2 cellular contexts compared by ENCODE assay signal in the genomic region with DNA sequence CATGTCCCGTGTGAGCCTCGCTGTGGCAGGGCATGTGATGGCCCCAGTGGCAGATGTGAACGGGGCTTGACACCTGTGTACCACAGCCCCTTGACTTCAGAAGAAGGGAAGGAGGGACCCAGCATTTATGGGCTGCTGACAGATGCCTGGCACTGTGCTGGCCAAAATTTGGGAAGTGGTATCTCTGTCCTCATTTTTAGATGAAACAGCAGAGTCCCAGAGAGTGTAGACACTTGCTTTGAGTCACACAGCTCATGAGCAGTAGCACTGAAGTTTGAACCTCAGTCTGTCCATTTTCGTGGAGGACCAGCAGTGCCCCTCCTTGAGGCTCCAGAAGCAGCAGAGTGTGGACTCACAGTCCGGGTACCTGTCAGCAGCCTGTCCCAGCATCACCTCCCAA.
TF ChIP-seq lines count a peak whose summit lies in the region.

No MANE protein-coding gene starts in this region.

TF ChIP-seq in H1, 55 proteins besides CTCF, POLR2A, EP300 and RAD21:
- TF ChIP-seq, protein P1, sequence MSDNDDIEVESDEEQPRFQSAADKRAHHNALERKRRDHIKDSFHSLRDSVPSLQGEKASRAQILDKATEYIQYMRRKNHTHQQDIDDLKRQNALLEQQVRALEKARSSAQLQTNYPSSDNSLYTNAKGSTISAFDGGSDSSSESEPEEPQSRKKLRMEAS (IDR thresholded peaks at IDR 0.05) = no peak

TF ChIP-seq in SK-N-SH treated with all-trans-retinoic acid at 6 μM for 48 hours, 23 proteins besides CTCF, POLR2A, EP300 and RAD21:
- TF ChIP-seq ZNF8 (CRISPR knock-in tag; IDR thresholded peaks at IDR 0.05) (no peak), ZFP30 (CRISPR knock-in tag; IDR thresholded peaks at IDR 0.05) (no peak), ZC3H10 (CRISPR knock-in tag; IDR thresholded peaks at IDR 0.05) (no peak), TOX (CRISPR knock-in tag; IDR thresholded peaks at IDR 0.05; ENCODE audit: borderline replicate concordance) (no peak), ARNTL (CRISPR knock-in tag; IDR thresholded peaks at IDR 0.05; ENCODE audit: borderline replicate concordance, low read depth) (no peak), ZNF70 (CRISPR knock-in tag; IDR thresholded peaks at IDR 0.05) (no peak), SNAI2 (CRISPR knock-in tag; IDR thresholded peaks at IDR 0.05) (no peak)
- TF ChIP-seq, protein P2, sequence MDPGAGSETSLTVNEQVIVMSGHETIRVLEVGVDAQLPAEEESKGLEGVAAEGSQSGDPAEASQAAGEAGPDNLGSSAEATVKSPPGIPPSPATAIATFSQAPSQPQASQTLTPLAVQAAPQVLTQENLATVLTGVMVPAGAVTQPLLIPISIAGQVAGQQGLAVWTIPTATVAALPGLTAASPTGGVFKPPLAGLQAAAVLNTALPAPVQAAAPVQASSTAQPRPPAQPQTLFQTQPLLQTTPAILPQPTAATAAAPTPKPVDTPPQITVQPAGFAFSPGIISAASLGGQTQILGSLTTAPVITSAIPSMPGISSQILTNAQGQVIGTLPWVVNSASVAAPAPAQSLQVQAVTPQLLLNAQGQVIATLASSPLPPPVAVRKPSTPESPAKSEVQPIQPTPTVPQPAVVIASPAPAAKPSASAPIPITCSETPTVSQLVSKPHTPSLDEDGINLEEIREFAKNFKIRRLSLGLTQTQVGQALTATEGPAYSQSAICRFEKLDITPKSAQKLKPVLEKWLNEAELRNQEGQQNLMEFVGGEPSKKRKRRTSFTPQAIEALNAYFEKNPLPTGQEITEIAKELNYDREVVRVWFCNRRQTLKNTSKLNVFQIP (CRISPR knock-in tag; IDR thresholded peaks at IDR 0.05; ENCODE audit: borderline replicate concordance, low read depth) = no peak
